1 cellular context compared by ENCODE assay signal in the genomic region with DNA sequence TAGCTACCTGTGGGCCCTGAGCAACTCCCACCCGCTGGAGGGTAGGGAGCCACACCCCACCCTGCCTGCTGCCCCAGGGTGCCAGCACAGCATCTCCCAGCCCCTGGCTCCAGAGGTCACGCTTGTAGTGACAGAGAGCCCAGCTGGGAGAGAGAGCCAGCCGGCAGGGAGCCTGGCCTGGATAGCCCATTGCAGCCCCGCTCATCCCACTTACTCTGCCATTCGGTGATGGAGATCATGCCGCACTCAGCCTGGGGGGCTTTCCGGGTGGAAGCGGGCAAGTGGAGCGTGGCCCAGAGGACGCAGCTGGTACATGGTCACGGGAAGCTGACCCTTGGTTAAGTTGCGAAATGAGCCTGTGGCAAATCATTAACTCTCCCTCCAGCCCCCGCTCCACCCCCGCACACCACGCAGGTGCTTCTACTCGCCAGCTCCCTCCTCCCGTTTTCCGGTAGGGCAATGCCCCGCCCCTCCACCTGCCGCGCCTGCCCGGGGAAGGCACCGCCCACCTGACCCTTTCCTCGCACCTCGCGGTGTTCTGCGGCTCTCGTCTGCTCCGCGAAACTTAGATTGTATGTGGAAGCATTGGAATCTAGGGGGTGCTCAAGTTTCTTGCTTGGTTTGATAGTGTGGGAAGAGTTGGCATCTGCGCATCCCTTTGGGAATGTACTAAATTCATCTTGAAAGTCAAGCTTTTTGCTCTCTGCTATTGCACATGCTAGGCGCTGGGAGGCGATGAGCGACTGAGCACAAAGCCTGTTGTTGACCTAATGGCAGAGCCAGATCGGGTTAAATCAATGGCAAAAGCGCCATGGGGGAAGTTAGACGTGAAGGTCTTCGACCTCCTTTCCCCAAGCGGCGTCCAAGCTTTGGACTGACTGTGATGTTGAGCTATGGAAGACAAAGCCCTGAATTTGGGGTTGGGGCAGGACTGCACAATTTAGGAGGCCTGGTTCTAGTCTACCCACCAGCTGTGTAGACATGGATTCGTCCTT.
TF ChIP-seq lines count a peak whose summit lies in the region.

GOLT1A (minus strand) TSS at position 321 of the 995 bp plus-strand sequence; CDS start at position 239, 82 bp downstream.

TF ChIP-seq in liver, 16 proteins besides CTCF, POLR2A, EP300 and RAD21 (continued from another document):
- peak; percentile 96 for TF ChIP-seq ZBTB33 (IDR thresholded peaks at IDR 0.05)
- TF ChIP-seq RXRA (IDR thresholded peaks at IDR 0.05) = peak; percentile 78 to 85
- peak; percentile 84 for TF ChIP-seq FOXA2 (IDR thresholded peaks at IDR 0.05)
- TF ChIP-seq HNF4A (conservative IDR thresholded peaks at IDR 0.05) = peak; percentile 72 to 83
